In the genomic region with DNA sequence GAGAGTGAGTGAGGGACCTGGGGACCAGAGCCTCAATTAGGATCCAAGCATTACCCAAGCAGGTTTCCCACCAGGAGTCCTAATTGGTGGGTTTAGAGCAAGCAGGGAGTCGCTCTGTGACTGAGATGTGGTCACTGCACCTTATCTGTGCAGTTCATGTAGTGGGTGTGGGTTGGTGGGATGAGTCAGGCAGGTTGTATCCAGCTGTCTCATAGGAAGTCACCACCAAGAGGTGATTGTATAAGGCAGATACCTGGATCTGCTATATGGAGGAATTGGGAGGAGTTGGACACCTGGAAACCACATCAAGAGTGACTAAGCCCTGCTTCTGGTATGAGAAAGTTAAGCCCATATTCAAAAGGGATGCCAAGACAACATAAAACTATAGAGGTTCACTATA, we compare ENCODE assay signal across 15 cellular contexts.
A peak's percentile ranks its signal among the peaks of the same experiment; 100 is the strongest.
DNase-seq lines count a peak whose midpoint lies in the region; ATAC-seq, FAIRE-seq and TF ChIP-seq lines count a peak whose summit lies in the region.
"Had no signal": no experiment of that assay in that cellular context is flagged by ENCODE, and none has a peak within 500 bp of the region (broad histone marks: within the 10 kb centered on the region; RNA-seq: fewer than 3 reads in every experiment).

No MANE protein-coding gene starts in this region.

- no peaks in the 10 kb centered on the region for H3F3A ChIP-seq in PC-3 (ENCODE audit: low read length, unreplicated experiment)

- DNase-seq in PC-3 (peak; percentile 93), H1 (ENCODE audit: low read depth in 1 of 2, low spot score in 2 of 2) (no peak), mesenchymal stem cell (no peak), AML-193 (lab: John Stamatoyannopoulos, UW) (no peak)
- DNase-seq in activated naive CD4-positive, alpha-beta T cell (lab: John Stamatoyannopoulos, UW), result no peak
- DNase-seq: BE2C; CD4-positive, alpha-beta T cell; MG63; NCI-H1092 treated with DMSO at 0.1 percent for 48 hours; NCI-H345; NCI-H526 treated with DMSO at 0.1 percent for 48 hours had no signal

- no peak overlapping the region for H3K4ac ChIP-seq in H1 (replicated peaks; ENCODE audit: insufficient read length, low read depth, low read length)
- H3K4ac ChIP-seq in mesenchymal stem cell (ENCODE audit: low read depth in 1 of 2, low read length in 2 of 2), result peak overlapping the region in 1 of 2 experiments; percentile 40

- H3K27ac ChIP-seq in PC-3 (ENCODE audit: low read length), result peak overlapping the region; percentile 25
- no peak overlapping the region for H3K27ac ChIP-seq in H1 (ENCODE audit: low read depth, low read length)
- H3K27ac ChIP-seq in mesenchymal stem cell (ENCODE audit: low read length, poor library complexity, severe bottlenecking), result no peak overlapping the region
- H3K27ac ChIP-seq: KMS-11 had no signal

- H3K9me3 ChIP-seq in PC-3 (ENCODE audit: low read length), result no peaks in the 10 kb centered on the region
- no peaks in the 10 kb centered on the region for H3K9me3 ChIP-seq in H1 (ENCODE audit: insufficient read depth in 2 of 2, low read depth in 1 of 2, low read length in 1 of 2)
- H3K9me3 ChIP-seq in mesenchymal stem cell (ENCODE audit: control insufficient read depth, low read length), result no peaks in the 10 kb centered on the region
- H3K9me3 ChIP-seq: BE2C, MG63 had no signal

- no peaks in the 10 kb centered on the region for H3K23me2 ChIP-seq in H1 (ENCODE audit: low read depth, low read length)

- H3K27me3 ChIP-seq in PC-3 (ENCODE audit: low read length) (no peaks in the 10 kb centered on the region), H1 (replicated peaks in 1 of 4; ENCODE audit: control insufficient read depth in 3 of 4, extremely low read depth in 1 of 4, insufficient read depth in 3 of 4, low read length in 3 of 4) (no peaks in the 10 kb centered on the region), mesenchymal stem cell (ENCODE audit: control insufficient read depth in 1 of 2, insufficient read depth in 1 of 2, low read length in 2 of 2) (no peaks in the 10 kb centered on the region)
- H3K27me3 ChIP-seq: BE2C, MG63 had no signal

- H3K4me3 ChIP-seq in PC-3 (ENCODE audit: low read length) (no peak overlapping the region), H1 (ENCODE audit: extremely low read depth in 1 of 4, insufficient read depth in 2 of 4, low read depth in 3 of 4, low read length in 4 of 4) (no peak overlapping the region), mesenchymal stem cell (ENCODE audit: insufficient read depth in 1 of 2, low read depth in 1 of 2, low read length in 2 of 2) (no peak overlapping the region)
- H3K4me3 ChIP-seq: GM23338, MG63 had no signal

- TF ChIP-seq POLR2A in H1 (IDR thresholded peaks at IDR 0.05; ENCODE audit: control extremely low read depth in 1 of 2, low read depth in 2 of 2, low read length in 2 of 2), result no peak

- H2BK120ac ChIP-seq in H1 (replicated peaks; ENCODE audit: low read depth, low read length) (no peak overlapping the region), mesenchymal stem cell (ENCODE audit: low read depth, low read length) (peak overlapping the region; percentile 34)

- intact Hi-C loops in PC-3 (cut with micrococcal nuclease), result no loop called here

- ATAC-seq in PC-3 (peak; percentile 98), GM18909 (IDR thresholded peaks at IDR 0.05; ENCODE audit: poor library complexity, unreplicated experiment) (no peak), GM18907 (IDR thresholded peaks at IDR 0.05; ENCODE audit: unreplicated experiment) (no peak)
- ATAC-seq: GM23338 had no signal

- no peak for TF ChIP-seq CTCF in PC-3 (conservative IDR thresholded peaks at IDR 0.05; ENCODE audit: low read depth, low read length)
- no peak for TF ChIP-seq CTCF in H1 (IDR thresholded peaks at IDR 0.05; ENCODE audit: control extremely low read depth in 1 of 3, insufficient read depth in 1 of 3, low read depth in 1 of 3, low read length in 3 of 3)

- no peak overlapping the region for H2BK15ac ChIP-seq in H1 (ENCODE audit: low read length)
- no peak overlapping the region for H2BK15ac ChIP-seq in mesenchymal stem cell (ENCODE audit: low read depth, poor library complexity, severe bottlenecking)

- H3K9ac ChIP-seq in PC-3 (ENCODE audit: low read length), result no peak overlapping the region
- no peak overlapping the region for H3K9ac ChIP-seq in H1 (replicated peaks in 1 of 4; ENCODE audit: extremely low read depth in 1 of 4, low read depth in 3 of 4, low read length in 3 of 4)
- no peak overlapping the region for H3K9ac ChIP-seq in mesenchymal stem cell (ENCODE audit: low read length)
- H3K9ac ChIP-seq: KMS-11 had no signal

- H3K79me1 ChIP-seq in H1 (ENCODE audit: low read depth, low read length) (no peaks in the 10 kb centered on the region), mesenchymal stem cell (replicated peaks; ENCODE audit: low read length, poor library complexity, severe bottlenecking) (peaks cover 2% of the 10 kb centered on the region)

- H3K36me3 ChIP-seq in PC-3 (ENCODE audit: low read depth, low read length), result no peaks in the 10 kb centered on the region
- H3K36me3 ChIP-seq in H1 (ENCODE audit: control insufficient read depth in 2 of 4, insufficient read depth in 4 of 4, low read length in 3 of 4), result no peaks in the 10 kb centered on the region
- peaks cover 3 to 4% of the 10 kb centered on the region in 2 experiments for H3K36me3 ChIP-seq in mesenchymal stem cell (ENCODE audit: control insufficient read depth in 1 of 2, insufficient read depth in 2 of 2, low read depth in 1 of 2, low read length in 2 of 2)
- H3K36me3 ChIP-seq: BE2C, MG63 had no signal

- H2BK5ac ChIP-seq in H1 (ENCODE audit: low read depth, low read length), result no peak overlapping the region
- H2BK5ac ChIP-seq in mesenchymal stem cell (ENCODE audit: low read depth, low read length, poor library complexity, severe bottlenecking), result no peak overlapping the region

- no peak overlapping the region for H4K91ac ChIP-seq in H1 (replicated peaks; ENCODE audit: insufficient read length, low read length)
- H4K91ac ChIP-seq in mesenchymal stem cell (ENCODE audit: low read length), result peak overlapping the region; percentile 80

- H2AFZ ChIP-seq in PC-3 (ENCODE audit: low read length) (no peak overlapping the region), H1 (ENCODE audit: low read length) (no peak overlapping the region), mesenchymal stem cell (ENCODE audit: low read depth, low read length) (no peak overlapping the region)
- H2AFZ ChIP-seq: GM23338 had no signal

- POLR2A ChIA-PET in PC-3 (lab: Charles Lee; ENCODE audit: unreplicated experiment) (no interaction called here), H1 (lab: Charles Lee; ENCODE audit: partially characterized antibody) (no interaction called here)

- CTCF ChIA-PET in PC-3 (lab: Charles Lee) (no interaction called here), H1 (lab: Charles Lee; ENCODE audit: partially characterized antibody) (no interaction called here)

- H2BK12ac ChIP-seq in H1 (ENCODE audit: low read depth, low read length) (no peak overlapping the region), mesenchymal stem cell (ENCODE audit: low read length in 2 of 2) (peak overlapping the region; percentile 75 to 98)

- no peak overlapping the region for H4K5ac ChIP-seq in H1 (ENCODE audit: insufficient read length, low read depth, low read length)

- 100% methylated on average over 1 of the region's 1 CpG; no CpG with 5 or more reads in 1 of the 2 experiments for WGBS in H1 (ENCODE audit: extremely low coverage in 1 of 2, insufficient coverage in 1 of 2, insufficient read length in 1 of 2, insufficient replicate concordance in 2 of 2, low coverage in 1 of 2, low lambda C conversion rate in 2 of 2, missing lambda C conversion rate in 1 of 2), 2 experiments
- WGBS in mesenchymal stem cell, result 88% methylated on average over 1 of the region's 1 CpG

- H4K8ac ChIP-seq in H1 (ENCODE audit: extremely low read depth, insufficient read depth, low read length) (no peak overlapping the region), mesenchymal stem cell (ENCODE audit: low read length) (no peak overlapping the region)

- H3K4me2 ChIP-seq in PC-3 (ENCODE audit: low read length) (peak overlapping the region; percentile 42), H1 (ENCODE audit: insufficient read depth in 1 of 2, low read depth in 2 of 2, low read length in 2 of 2) (no peak overlapping the region), mesenchymal stem cell (ENCODE audit: low read length, poor library complexity, severe bottlenecking) (no peak overlapping the region)
- H3K4me2 ChIP-seq: GM23338, KMS-11 had no signal

- no TSS peak for BruUV-seq in PC-3 (replicated peaks; lab: Mats Ljungman, UMichigan)

- no peak for TF ChIP-seq RAD21 in H1 (IDR thresholded peaks at IDR 0.05 in 1 of 2, conservative IDR thresholded peaks at IDR 0.05 in 1 of 2; ENCODE audit: low read depth in 2 of 2, low read length in 2 of 2)

- H4K20me1 ChIP-seq in PC-3 (ENCODE audit: low read length) (no peaks in the 10 kb centered on the region), H1 (replicated peaks in 1 of 2; ENCODE audit: control insufficient read depth in 1 of 2, insufficient read depth in 2 of 2, low read length in 2 of 2) (no peaks in the 10 kb centered on the region)

- no peaks in the 10 kb centered on the region for H3K79me2 ChIP-seq in PC-3 (ENCODE audit: low read length)
- H3K79me2 ChIP-seq in H1 (ENCODE audit: control insufficient read depth in 1 of 2, insufficient read depth in 2 of 2, low read length in 2 of 2), result no peaks in the 10 kb centered on the region

- H3K18ac ChIP-seq in H1 (ENCODE audit: extremely low read depth, low read length) (no peak overlapping the region), mesenchymal stem cell (ENCODE audit: low read depth in 1 of 2, low read length in 2 of 2) (peak overlapping the region; percentile 19 to 44)

- H2AK5ac ChIP-seq in H1 (ENCODE audit: low read depth, low read length) (no peak overlapping the region), mesenchymal stem cell (ENCODE audit: low read length, severe bottlenecking) (no peak overlapping the region)

- H3K9me2 ChIP-seq in PC-3 (replicated peaks; ENCODE audit: low read length), result no peaks in the 10 kb centered on the region

- H2BK20ac ChIP-seq in H1 (ENCODE audit: low read length), result 0 out of 2 replicates have a peak overlapping the region, but pooled peaks have one; percentile 34

- TF ChIP-seq EP300 in H1 (IDR thresholded peaks at IDR 0.05; ENCODE audit: borderline replicate concordance in 1 of 2, low read depth in 2 of 2, low read length in 2 of 2), result no peak

- peaks cover 20% of the 10 kb centered on the region for H3K4me1 ChIP-seq in PC-3 (ENCODE audit: insufficient read depth, low read length)
- no peaks in the 10 kb centered on the region for H3K4me1 ChIP-seq in H1 (replicated peaks in 1 of 4; ENCODE audit: control insufficient read depth in 3 of 4, insufficient read depth in 4 of 4, low read length in 3 of 4)
- no peaks in the 10 kb centered on the region for H3K4me1 ChIP-seq in mesenchymal stem cell (ENCODE audit: control insufficient read depth, insufficient read depth, low read depth, low read length)
- H3K4me1 ChIP-seq: BE2C had no signal

- FAIRE-seq in H1 (lab: Jason Lieb, UNC), result no peak

- no peak overlapping the region for H3K56ac ChIP-seq in H1 (replicated peaks; ENCODE audit: insufficient read length, low read depth, low read length)

- H3K14ac ChIP-seq in H1 (ENCODE audit: insufficient read length) (no peak overlapping the region), mesenchymal stem cell (ENCODE audit: low read length in 2 of 2) (peak overlapping the region in 1 of 2 experiments; percentile 53)

- H3K23ac ChIP-seq in H1 (ENCODE audit: insufficient read length), result no peak overlapping the region
- H3K23ac ChIP-seq in mesenchymal stem cell (ENCODE audit: low read length in 2 of 2), result no peak overlapping the region
